32 cellular contexts compared by ENCODE assay signal in genomic region chr22:44881246-44881600, GRCh38.
"Had no signal": no experiment of that assay in that cellular context is flagged by ENCODE, and none has a peak within 500 bp of the region (broad histone marks: within the 10 kb centered on the region; RNA-seq: fewer than 3 reads in every experiment).

No MANE protein-coding gene starts in this region.

- H3K27me3 Mint-ChIP-seq: activated naive CD8-positive, alpha-beta T cell had no signal

- H3K36me3 Mint-ChIP-seq: activated naive CD4-positive, alpha-beta T cell treated with anti-CD3 and anti-CD28 coated beads, Interleukin-2, amount 10 ng/mL, durations not matched to agents 7 days and 5 days; activated naive CD8-positive, alpha-beta T cell; T-cell had no signal

- DNase-seq: activated CD4-positive, alpha-beta T cell treated with anti-CD3 and anti-CD28 coated beads, Interleukin-2, amount 10 ng/mL, durations not matched to agents 7 days and 5 days; activated CD4-positive, alpha-beta T cell treated with anti-CD3 and anti-CD28 coated beads, Interleukin-2, amount 50 U/mL, for 48 hours; activated CD8-positive, alpha-beta T cell treated with anti-CD3 and anti-CD28 coated beads, Interleukin-2, amount 10 ng/mL, durations not matched to agents 7 days and 5 days; activated effector memory CD4-positive, alpha-beta T cell treated with Interleukin-2 at 50 U/mL for 16 hours; activated naive CD4-positive, alpha-beta T cell treated with anti-CD3 and anti-CD28 coated beads, Interleukin-2, amount 10 ng/mL, durations not matched to agents 7 days and 5 days; activated naive CD8-positive, alpha-beta T cell treated with anti-CD3 and anti-CD28 coated beads, Interleukin-2, amount 50 U/mL, for 24 hours; activated T-cell treated with anti-CD3 and anti-CD28 coated beads for 4 hours; activated T-cell treated with anti-CD3 and anti-CD28 coated beads, Interleukin-2, amount 50 U/mL, for 48 hours; anterior cingulate cortex; central memory CD4-positive, alpha-beta T cell; Kasumi-1; KG1; MG63; NCI-H1048; NCI-H1105 treated with DMSO at 0.1 percent for 48 hours; NCI-H1436; NCI-H1694 treated with DMSO at 0.1 percent for 48 hours; NCI-H2029; NCI-H2171 treated with DMSO at 0.1 percent for 48 hours; NCI-H2227 treated with DMSO at 0.1 percent for 48 hours; NCI-H446 treated with DMSO at 0.1 percent for 48 hours; NCI-H524; NCI-H69; Peyer's patch; RPMI8226; SHP77 treated with DMSO at 0.1 percent for 48 hours; SK-N-SH; T-cell; T-helper 17 cell; WERI-Rb-1 had no signal

- ATAC-seq: activated CD8-positive, alpha-beta T cell treated with anti-CD3 and anti-CD28 coated beads, Interleukin-2, amount 10 ng/mL, durations not matched to agents 7 days and 5 days; activated naive CD8-positive, alpha-beta T cell treated with anti-CD3 and anti-CD28 coated beads, Interleukin-2, amount 50 U/mL, for 24 hours; T-cell; T-helper 17 cell had no signal

- H3K4me3 Mint-ChIP-seq: activated CD4-positive, alpha-beta T cell treated with anti-CD3 and anti-CD28 coated beads, Interleukin-2, amount 10 ng/mL, durations not matched to agents 7 days and 5 days; activated CD8-positive, alpha-beta T cell treated with anti-CD3 and anti-CD28 coated beads, Interleukin-2, amount 10 ng/mL, durations not matched to agents 7 days and 5 days; activated naive CD4-positive, alpha-beta T cell treated with anti-CD3 and anti-CD28 coated beads, Interleukin-2, amount 10 ng/mL, durations not matched to agents 7 days and 5 days; activated naive CD8-positive, alpha-beta T cell; activated naive CD8-positive, alpha-beta T cell treated with anti-CD3 and anti-CD28 coated beads, Interleukin-2, amount 50 U/mL, for 24 hours; brain; T-cell; T-helper 17 cell had no signal

- H3K27ac Mint-ChIP-seq: activated CD4-positive, alpha-beta T cell treated with anti-CD3 and anti-CD28 coated beads, Interleukin-2, amount 10 ng/mL, durations not matched to agents 7 days and 5 days; activated CD8-positive, alpha-beta T cell treated with anti-CD3 and anti-CD28 coated beads, Interleukin-2, amount 10 ng/mL, durations not matched to agents 7 days and 5 days; activated naive CD4-positive, alpha-beta T cell treated with anti-CD3 and anti-CD28 coated beads, Interleukin-2, amount 10 ng/mL, durations not matched to agents 7 days and 5 days; activated naive CD8-positive, alpha-beta T cell; activated naive CD8-positive, alpha-beta T cell treated with anti-CD3 and anti-CD28 coated beads, Interleukin-2, amount 50 U/mL, for 24 hours; T-cell; T-helper 17 cell had no signal

- H3K9me3 Mint-ChIP-seq: activated naive CD4-positive, alpha-beta T cell treated with anti-CD3 and anti-CD28 coated beads, Interleukin-2, amount 10 ng/mL, durations not matched to agents 7 days and 5 days; activated naive CD8-positive, alpha-beta T cell treated with anti-CD3 and anti-CD28 coated beads, Interleukin-2, amount 50 U/mL, for 24 hours had no signal

- H3K4me1 Mint-ChIP-seq: activated CD4-positive, alpha-beta T cell treated with anti-CD3 and anti-CD28 coated beads, Interleukin-2, amount 10 ng/mL, durations not matched to agents 7 days and 5 days; activated naive CD4-positive, alpha-beta T cell treated with anti-CD3 and anti-CD28 coated beads, Interleukin-2, amount 10 ng/mL, durations not matched to agents 7 days and 5 days; activated naive CD8-positive, alpha-beta T cell treated with anti-CD3 and anti-CD28 coated beads, Interleukin-2, amount 50 U/mL, for 24 hours; brain; T-cell had no signal
